ENCODE assay signal across 24 cellular contexts in the genomic region with DNA sequence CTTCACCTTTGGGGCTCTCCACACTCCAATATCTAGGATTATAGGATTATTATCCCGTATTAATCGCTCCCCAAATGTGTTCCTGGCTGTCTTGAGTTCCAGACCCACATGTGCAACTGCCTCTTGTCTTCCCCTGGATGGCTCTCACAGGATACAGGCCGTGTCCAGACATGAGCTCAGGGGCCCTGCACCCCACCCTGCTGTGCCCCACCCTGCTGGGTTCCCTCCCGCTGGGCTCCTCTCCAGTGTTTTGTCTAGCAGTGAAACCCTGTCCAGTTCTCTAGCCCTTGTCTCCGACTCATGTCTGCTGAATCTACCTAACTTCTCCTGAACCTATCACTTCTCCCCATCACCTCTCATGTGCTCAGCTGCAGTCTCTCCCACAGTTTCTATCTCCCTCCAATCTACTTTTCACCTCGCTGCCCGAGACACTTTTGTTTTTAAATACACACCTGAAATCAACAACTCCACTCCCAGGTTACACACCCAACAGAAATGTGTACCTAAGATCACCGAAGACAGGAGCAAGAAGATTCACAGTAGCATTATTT.
"Had no signal": no experiment of that assay in that cellular context is flagged by ENCODE, and none has a peak within 500 bp of the region (broad histone marks: within the 10 kb centered on the region; RNA-seq: fewer than 3 reads in every experiment).

No MANE protein-coding gene starts in this region.

- H3K27ac ChIP-seq: cardiac muscle cell, epithelial cell of prostate, foreskin keratinocyte, neural progenitor cell, transverse colon had no signal

- H3K36me3 Mint-ChIP-seq: activated CD4-positive, alpha-beta memory T cell treated with anti-CD3 and anti-CD28 coated beads for 36 hours; activated CD8-positive, alpha-beta memory T cell treated with anti-CD3 and anti-CD28 coated beads, Interleukin-2, amount 10 ng/mL, durations not matched to agents 7 days and 5 days; memory B cell; neural progenitor cell had no signal

- H3K9me3 ChIP-seq: mucosa of descending colon, transverse colon had no signal

- FAIRE-seq: urothelium cell line had no signal

- DNase-seq: activated B cell treated with CpG ODN at 0.5 μM for 24 hours; activated CD4-positive, alpha-beta memory T cell treated with anti-CD3 and anti-CD28 coated beads for 36 hours; activated CD4-positive, alpha-beta T cell treated with anti-CD3 and anti-CD28 coated beads for 36 hours; activated CD8-positive, alpha-beta memory T cell treated with anti-CD3 and anti-CD28 coated beads, Interleukin-2, amount 10 ng/mL, durations not matched to agents 7 days and 5 days; activated gamma-delta T cell treated with Interleukin-2 at 50 U/mL for 16 hours; activated naive CD8-positive, alpha-beta T cell treated with anti-CD3 and anti-CD28 coated beads, Interleukin-2, amount 10 ng/mL, durations not matched to agents 7 days and 5 days; activated T-cell treated with anti-CD3 and anti-CD28 coated beads for 4 hours; amniotic stem cell; cortex of kidney; hypothalamus; mucosa of descending colon; stimulated activated CD4-positive, alpha-beta T cell treated with anti-CD3 and anti-CD28 coated beads, Interleukin-2, amount 100 ng/mL, for 48 hours; stimulated activated CD8-positive, alpha-beta memory T cell treated with anti-CD3 and anti-CD28 coated beads, Interleukin-4, amount 100 ng/mL, for 48 hours; stimulated activated naive B cell treated with anti-CD40 and anti-IgM and Interleukin-4, amounts not matched to agents 10 μg/mL and 1 μg/mL and 100 μg/mL, for 72 hours; T1000; transverse colon had no signal

- ATAC-seq: activated CD4-positive, alpha-beta T cell treated with anti-CD3 and anti-CD28 coated beads for 36 hours; activated CD8-positive, alpha-beta memory T cell treated with anti-CD3 and anti-CD28 coated beads, Interleukin-2, amount 10 ng/mL, durations not matched to agents 7 days and 5 days; foreskin keratinocyte had no signal

- H3K4me1 ChIP-seq: foreskin keratinocyte had no signal

- H3K9me3 Mint-ChIP-seq: activated B cell treated with CpG ODN at 0.5 μM for 24 hours; activated CD4-positive, alpha-beta memory T cell treated with anti-CD3 and anti-CD28 coated beads for 36 hours; activated naive CD8-positive, alpha-beta T cell treated with anti-CD3 and anti-CD28 coated beads, Interleukin-2, amount 10 ng/mL, durations not matched to agents 7 days and 5 days; activated T-helper 1 cell treated with anti-CD3 and anti-CD28 coated beads, Interleukin-12 subunit alpha, Interleukin-12 subunit beta, Interleukin-2, Interleukin-4 antibody, amounts not matched to agents 30 ng/mL and 10 ng/mL and 1 ng/mL, durations not matched to agents 14 hours and 24 hours and 36 hours; memory B cell; stimulated activated naive B cell treated with anti-CD40 and anti-IgM and Interleukin-4, amounts not matched to agents 10 μg/mL and 1 μg/mL and 100 μg/mL, for 72 hours; T-helper 1 cell treated with Interleukin-12 subunit alpha and Interleukin-12 subunit beta and Interleukin-4 antibody, amounts not matched to agents 30 μg/mL and 1 μg/mL, for 36 hours had no signal

- H3K4me2 ChIP-seq: neural progenitor cell had no signal

- H3K4me3 Mint-ChIP-seq: activated B cell treated with CpG ODN at 0.5 μM for 24 hours; activated CD4-positive, alpha-beta memory T cell treated with anti-CD3 and anti-CD28 coated beads for 36 hours; activated CD4-positive, alpha-beta T cell treated with anti-CD3 and anti-CD28 coated beads for 36 hours; activated CD8-positive, alpha-beta memory T cell treated with anti-CD3 and anti-CD28 coated beads, Interleukin-2, amount 10 ng/mL, durations not matched to agents 7 days and 5 days; activated naive CD8-positive, alpha-beta T cell treated with anti-CD3 and anti-CD28 coated beads, Interleukin-2, amount 10 ng/mL, durations not matched to agents 7 days and 5 days; activated T-helper 1 cell treated with anti-CD3 and anti-CD28 coated beads, Interleukin-12 subunit alpha, Interleukin-12 subunit beta, Interleukin-2, Interleukin-4 antibody, amounts not matched to agents 30 ng/mL and 10 ng/mL and 1 ng/mL, durations not matched to agents 14 hours and 24 hours and 36 hours; memory B cell; neural progenitor cell; stimulated activated naive B cell treated with anti-CD40 and anti-IgM and Interleukin-4, amounts not matched to agents 10 μg/mL and 1 μg/mL and 100 μg/mL, for 72 hours had no signal

- H3K4me3 ChIP-seq: cardiac muscle cell, mucosa of descending colon, neural progenitor cell, transverse colon had no signal

- H3K36me3 ChIP-seq: cardiac muscle cell, neural progenitor cell, transverse colon had no signal

- H3K4me1 Mint-ChIP-seq: activated B cell treated with CpG ODN at 0.5 μM for 24 hours; activated CD4-positive, alpha-beta T cell treated with anti-CD3 and anti-CD28 coated beads for 36 hours; activated CD8-positive, alpha-beta memory T cell treated with anti-CD3 and anti-CD28 coated beads, Interleukin-2, amount 10 ng/mL, durations not matched to agents 7 days and 5 days; activated naive CD8-positive, alpha-beta T cell treated with anti-CD3 and anti-CD28 coated beads, Interleukin-2, amount 10 ng/mL, durations not matched to agents 7 days and 5 days; stimulated activated naive B cell treated with anti-CD40 and anti-IgM and Interleukin-4, amounts not matched to agents 10 μg/mL and 1 μg/mL and 100 μg/mL, for 72 hours had no signal

- H3K27ac Mint-ChIP-seq: activated B cell treated with CpG ODN at 0.5 μM for 24 hours; activated CD4-positive, alpha-beta memory T cell treated with anti-CD3 and anti-CD28 coated beads for 36 hours; activated CD4-positive, alpha-beta T cell treated with anti-CD3 and anti-CD28 coated beads for 36 hours; activated CD8-positive, alpha-beta memory T cell treated with anti-CD3 and anti-CD28 coated beads, Interleukin-2, amount 10 ng/mL, durations not matched to agents 7 days and 5 days; activated naive CD8-positive, alpha-beta T cell treated with anti-CD3 and anti-CD28 coated beads, Interleukin-2, amount 10 ng/mL, durations not matched to agents 7 days and 5 days; activated T-helper 1 cell treated with anti-CD3 and anti-CD28 coated beads, Interleukin-12 subunit alpha, Interleukin-12 subunit beta, Interleukin-2, Interleukin-4 antibody, amounts not matched to agents 30 ng/mL and 10 ng/mL and 1 ng/mL, durations not matched to agents 14 hours and 24 hours and 36 hours; memory B cell; neural progenitor cell; stimulated activated naive B cell treated with anti-CD40 and anti-IgM and Interleukin-4, amounts not matched to agents 10 μg/mL and 1 μg/mL and 100 μg/mL, for 72 hours; T-helper 1 cell treated with Interleukin-12 subunit alpha and Interleukin-12 subunit beta and Interleukin-4 antibody, amounts not matched to agents 30 μg/mL and 1 μg/mL, for 36 hours had no signal

- H3K9ac ChIP-seq: neural progenitor cell had no signal
